In the genomic region with DNA sequence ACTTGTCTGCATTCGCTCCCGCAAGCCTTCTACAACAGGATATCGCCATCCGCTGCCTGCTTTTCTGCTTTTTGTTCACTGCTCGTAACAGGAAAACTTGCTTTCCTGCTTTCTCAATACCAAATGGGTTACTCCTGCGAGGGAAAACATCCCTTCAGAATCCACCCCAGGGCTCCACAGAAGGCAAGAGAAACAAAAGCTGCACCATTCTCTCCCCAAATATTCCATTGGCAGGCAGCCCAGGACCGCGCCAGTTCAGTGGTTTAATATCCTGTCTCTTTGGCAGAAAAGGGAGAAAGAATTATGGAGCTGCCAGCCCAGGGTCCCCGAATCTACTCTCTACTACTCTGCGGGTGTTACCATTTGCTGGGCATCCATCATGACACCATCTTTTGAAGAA, we compare ENCODE assay signal across 2 cellular contexts.
TF ChIP-seq lines count a peak whose summit lies in the region.

No MANE protein-coding gene starts in this region.

TF ChIP-seq in liver, 16 proteins besides CTCF, POLR2A, EP300 and RAD21 (continued from another document):
- TF ChIP-seq, protein P1, sequence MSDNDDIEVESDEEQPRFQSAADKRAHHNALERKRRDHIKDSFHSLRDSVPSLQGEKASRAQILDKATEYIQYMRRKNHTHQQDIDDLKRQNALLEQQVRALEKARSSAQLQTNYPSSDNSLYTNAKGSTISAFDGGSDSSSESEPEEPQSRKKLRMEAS (IDR thresholded peaks at IDR 0.05): no peak
- TF ChIP-seq, protein P2, sequence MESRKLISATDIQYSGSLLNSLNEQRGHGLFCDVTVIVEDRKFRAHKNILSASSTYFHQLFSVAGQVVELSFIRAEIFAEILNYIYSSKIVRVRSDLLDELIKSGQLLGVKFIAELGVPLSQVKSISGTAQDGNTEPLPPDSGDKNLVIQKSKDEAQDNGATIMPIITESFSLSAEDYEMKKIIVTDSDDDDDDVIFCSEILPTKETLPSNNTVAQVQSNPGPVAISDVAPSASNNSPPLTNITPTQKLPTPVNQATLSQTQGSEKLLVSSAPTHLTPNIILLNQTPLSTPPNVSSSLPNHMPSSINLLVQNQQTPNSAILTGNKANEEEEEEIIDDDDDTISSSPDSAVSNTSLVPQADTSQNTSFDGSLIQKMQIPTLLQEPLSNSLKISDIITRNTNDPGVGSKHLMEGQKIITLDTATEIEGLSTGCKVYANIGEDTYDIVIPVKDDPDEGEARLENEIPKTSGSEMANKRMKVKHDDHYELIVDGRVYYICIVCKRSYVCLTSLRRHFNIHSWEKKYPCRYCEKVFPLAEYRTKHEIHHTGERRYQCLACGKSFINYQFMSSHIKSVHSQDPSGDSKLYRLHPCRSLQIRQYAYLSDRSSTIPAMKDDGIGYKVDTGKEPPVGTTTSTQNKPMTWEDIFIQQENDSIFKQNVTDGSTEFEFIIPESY (IDR thresholded peaks at IDR 0.05): no peak
- TF ChIP-seq SP1 (IDR thresholded peaks at IDR 0.05) (peak; percentile 16), TAF1 (conservative IDR thresholded peaks at IDR 0.05) (no peak), RXRA (IDR thresholded peaks at IDR 0.05) (no peak), HNF4A (conservative IDR thresholded peaks at IDR 0.05) (no peak), HNF4G (IDR thresholded peaks at IDR 0.05) (no peak), NR2F2 (IDR thresholded peaks at IDR 0.05) (peak; percentile 19), FOXA1 (IDR thresholded peaks at IDR 0.05) (no peak)

TF ChIP-seq in HepG2, 621 proteins besides CTCF, POLR2A, EP300 and RAD21 (continued from another document):
- TF ChIP-seq CBX2 (IDR thresholded peaks at IDR 0.05; ENCODE audit: low read depth, low read length) (no peak), CBX2 (CRISPR knock-in tag; IDR thresholded peaks at IDR 0.05; ENCODE audit: low read depth) (no peak), ZNF160 (CRISPR knock-in tag; IDR thresholded peaks at IDR 0.05) (no peak)
